26 cellular contexts compared by ENCODE assay signal in the genomic region with DNA sequence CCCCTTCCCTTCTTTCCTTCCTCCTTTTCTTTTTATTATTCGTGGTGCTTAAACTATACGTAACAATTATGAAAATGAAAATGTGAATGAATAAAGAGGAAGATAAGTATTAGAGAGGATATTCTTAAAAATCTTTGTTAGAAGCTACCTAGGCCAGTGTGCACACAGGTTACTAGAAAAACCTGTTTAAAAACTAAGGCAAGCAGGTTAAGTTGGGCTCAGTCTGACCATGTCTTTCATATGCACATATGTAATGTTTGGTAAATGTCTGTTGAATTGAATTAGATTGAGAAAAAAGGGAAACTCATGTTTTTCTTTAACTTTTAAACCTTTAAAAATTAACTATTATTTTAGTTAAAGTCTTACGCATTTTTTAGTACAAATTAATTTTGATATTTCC. TPM values are rescaled to one million over a fixed set of nuclear protein-coding genes. Genes with fewer than 3 reads are reported as not detected.
"Had no signal": no experiment of that assay in that cellular context is flagged by ENCODE, and none has a peak within 500 bp of the region (broad histone marks: within the 10 kb centered on the region; RNA-seq: fewer than 3 reads in every experiment).

No MANE protein-coding gene starts in this region.

- H3K36me3 ChIP-seq: brain microvascular endothelial cell, cardiac muscle cell had no signal

- H3K4me3 ChIP-seq: cardiac muscle cell, PC-9 had no signal

- H3K27me3 ChIP-seq: brain microvascular endothelial cell, cardiac muscle cell had no signal

- DNase-seq: activated CD4-positive, alpha-beta memory T cell treated with anti-CD3 and anti-CD28 coated beads, Interleukin-2, amount 10 ng/mL, durations not matched to agents 7 days and 5 days; activated CD4-positive, alpha-beta T cell treated with anti-CD3 and anti-CD28 coated beads, Interleukin-2, amount 50 U/mL, for 1 hour; activated CD4-positive, CD25-positive, alpha-beta regulatory T cell; activated gamma-delta T cell; activated naive CD4-positive, alpha-beta T cell treated with anti-CD3 and anti-CD28 coated beads for 36 hours; activated T-cell treated with anti-CD3 and anti-CD28 coated beads for 4 hours; activated T-cell treated with anti-CD3 and anti-CD28 coated beads, Interleukin-2, amount 50 U/mL, for 48 hours; amygdala; brain microvascular endothelial cell; NCI-H1048; NCI-H146; NCI-H187 treated with DMSO at 0.1 percent for 48 hours; NCI-H2081 treated with DMSO at 0.1 percent for 48 hours; NCI-H446; NCI-H524; PC-9; SHP77 treated with DMSO at 0.1 percent for 48 hours; T-helper 17 cell; T-helper 9 cell had no signal

- H3K27ac Mint-ChIP-seq: activated CD4-positive, alpha-beta memory T cell treated with anti-CD3 and anti-CD28 coated beads, Interleukin-2, amount 10 ng/mL, durations not matched to agents 7 days and 5 days; activated naive CD4-positive, alpha-beta T cell treated with anti-CD3 and anti-CD28 coated beads for 36 hours; activated naive CD8-positive, alpha-beta T cell; activated T-helper 17 cell treated with anti-CD3 and anti-CD28 coated beads, Interleukin-2, amount 50 U/mL, for 72 hours; T-helper 17 cell had no signal

- H3K9me3 Mint-ChIP-seq: activated CD4-positive, alpha-beta memory T cell treated with anti-CD3 and anti-CD28 coated beads, Interleukin-2, amount 10 ng/mL, durations not matched to agents 7 days and 5 days; activated T-helper 17 cell treated with anti-CD3 and anti-CD28 coated beads, Interleukin-2, amount 50 U/mL, for 72 hours had no signal

- H3K27ac ChIP-seq: brain microvascular endothelial cell, cardiac muscle cell, PC-9 had no signal

- H3K4me3 Mint-ChIP-seq: activated CD4-positive, alpha-beta memory T cell treated with anti-CD3 and anti-CD28 coated beads, Interleukin-2, amount 10 ng/mL, durations not matched to agents 7 days and 5 days; activated naive CD4-positive, alpha-beta T cell treated with anti-CD3 and anti-CD28 coated beads for 36 hours; activated naive CD8-positive, alpha-beta T cell; activated T-helper 17 cell treated with anti-CD3 and anti-CD28 coated beads, Interleukin-2, amount 50 U/mL, for 72 hours; T-helper 17 cell had no signal

- ATAC-seq: activated T-helper 17 cell treated with anti-CD3 and anti-CD28 coated beads, Interleukin-2, amount 50 U/mL, for 72 hours; T-helper 17 cell had no signal

- H2AFZ ChIP-seq: PC-9 had no signal

- H3K4me2 ChIP-seq: PC-9 had no signal

- FAIRE-seq: astrocyte had no signal

- H3K36me3 Mint-ChIP-seq: activated naive CD8-positive, alpha-beta T cell had no signal

- H3K4me1 Mint-ChIP-seq: activated CD4-positive, alpha-beta memory T cell treated with anti-CD3 and anti-CD28 coated beads, Interleukin-2, amount 10 ng/mL, durations not matched to agents 7 days and 5 days; activated T-helper 17 cell treated with anti-CD3 and anti-CD28 coated beads, Interleukin-2, amount 50 U/mL, for 72 hours; T-helper 17 cell had no signal

RNA-seq across cellular contexts. Expression of a gene that starts 7.8 kb away (rescaled TPM):
- total RNA-seq: activated CD4-positive, alpha-beta memory T cell treated with anti-CD3 and anti-CD28 coated beads, Interleukin-2, amount 10 ng/mL, durations not matched to agents 7 days and 5 days; activated CD8-positive, alpha-beta memory T cell treated with anti-CD3 and anti-CD28 coated beads for 36 hours; activated T-helper 17 cell treated with anti-CD3 and anti-CD28 coated beads, Interleukin-2, amount 50 U/mL, for 72 hours; T-helper 17 cell had no signal

RNA-seq across cellular contexts. Expression of a gene that starts 21.9 kb away (rescaled TPM):
- total RNA-seq: activated CD4-positive, alpha-beta memory T cell treated with anti-CD3 and anti-CD28 coated beads, Interleukin-2, amount 10 ng/mL, durations not matched to agents 7 days and 5 days; activated CD8-positive, alpha-beta memory T cell treated with anti-CD3 and anti-CD28 coated beads for 36 hours; activated naive CD4-positive, alpha-beta T cell treated with anti-CD3 and anti-CD28 coated beads for 36 hours; activated T-helper 17 cell treated with anti-CD3 and anti-CD28 coated beads, Interleukin-2, amount 50 U/mL, for 72 hours; astrocyte; cardiac muscle cell; LHCN-M2; M059J; PC-9; T-helper 17 cell had no signal
